11 cellular contexts compared by ENCODE assay signal in genomic region chr13:24038846-24039330, GRCh38.
DNase-seq lines count a peak whose midpoint lies in the region; TF ChIP-seq lines count a peak whose summit lies in the region.
"Had no signal": no experiment of that assay in that cellular context is flagged by ENCODE, and none has a peak within 500 bp of the region (broad histone marks: within the 10 kb centered on the region; RNA-seq: fewer than 3 reads in every experiment).

No MANE protein-coding gene starts in this region.

- H3K9me3 Mint-ChIP-seq in H9, result no peaks in the 10 kb centered on the region; a peak in 1 of 5 replicates

- H3K27me3 ChIP-seq in neuronal stem cell (ENCODE audit: control insufficient read depth in 3 of 3, insufficient read depth in 3 of 3, low read depth in 1 of 3, low read length in 3 of 3) (no peaks in the 10 kb centered on the region), testis (no peaks in the 10 kb centered on the region), H9 (ENCODE audit: insufficient read depth, low read length) (no peaks in the 10 kb centered on the region; the same call in 1 of the 2 replicates)
- H3K27me3 ChIP-seq: spleen, thyroid gland had no signal

- H4K5ac ChIP-seq in H9 (ENCODE audit: insufficient read length, low read depth, low read length), result no peak overlapping the region

- no peaks in the 10 kb centered on the region for H3K36me3 Mint-ChIP-seq in H9 (ENCODE audit: insufficient read depth in 1 of 3, low read depth in 3 of 3)

- no peak for TF ChIP-seq CTCF in epithelial cell of esophagus (IDR thresholded peaks at IDR 0.05; ENCODE audit: insufficient read depth, low read depth, low read length, missing control alignments)
- no peak for TF ChIP-seq CTCF in testis (IDR thresholded peaks at IDR 0.05)
- no peak for TF ChIP-seq CTCF in H9 (conservative IDR thresholded peaks at IDR 0.05)

- intact Hi-C loops in testis (cut with DNase I; ENCODE audit: low total_unique reads), result no loop called here

- H3T11ph ChIP-seq in H9 (ENCODE audit: low read length), result no peak overlapping the region

- no peak for TF ChIP-seq POLR2A in testis (IDR thresholded peaks at IDR 0.05)

- peaks cover 35 to 44% of the 10 kb centered on the region in 2 donors for H3K4me1 ChIP-seq in neuronal stem cell (ENCODE audit: control insufficient read depth in 2 of 2, insufficient read depth in 1 of 2, low read depth in 1 of 2, low read length in 2 of 2)
- H3K4me1 ChIP-seq in testis, result peaks cover 14% of the 10 kb centered on the region
- H3K4me1 ChIP-seq in H9 (ENCODE audit: insufficient read depth, low read length), result peaks cover 2% of the 10 kb centered on the region

- no peaks in the 10 kb centered on the region for H3K79me1 ChIP-seq in neuronal stem cell (ENCODE audit: low read depth, low read length)
- no peaks in the 10 kb centered on the region for H3K79me1 ChIP-seq in H9 (ENCODE audit: insufficient read depth, low read depth, low read length, poor library complexity, severe bottlenecking)

- H2BK15ac ChIP-seq in neuronal stem cell (ENCODE audit: low read length), result no peak overlapping the region
- H2BK15ac ChIP-seq in H9 (ENCODE audit: low read depth, low read length), result no peak overlapping the region

- H3K23ac ChIP-seq in neuronal stem cell (ENCODE audit: low read depth, low read length, poor library complexity) (no peak overlapping the region), H9 (ENCODE audit: insufficient read length, low read depth, low read length) (no peak overlapping the region)

- no peak overlapping the region for H2BK20ac ChIP-seq in H9 (ENCODE audit: low read depth, low read length, poor library complexity, severe bottlenecking)

- H3K27me3 Mint-ChIP-seq in H9 (ENCODE audit: low read depth), result peaks cover 69% of the 10 kb centered on the region

- H3K9ac ChIP-seq in neuronal stem cell (ENCODE audit: low read depth, low read length, poor library complexity), result no peak overlapping the region
- H3K9ac ChIP-seq in H9 (ENCODE audit: extremely low read depth, insufficient read length, low read length), result no peak overlapping the region

- H3K18ac ChIP-seq in neuronal stem cell (ENCODE audit: low read length) (no peak overlapping the region), H9 (ENCODE audit: insufficient read length, low read depth, low read length) (no peak overlapping the region)

- DNase-seq in COLO668 (lab: John Stamatoyannopoulos, UW; ENCODE audit: unreplicated experiment), result peak; percentile 57
- DNase-seq in NCI-H146 (lab: John Stamatoyannopoulos, UW), result peak; percentile 70
- DNase-seq in epithelial cell of esophagus (ENCODE audit: low read depth), result peak; percentile 37
- DNase-seq in neuronal stem cell (ENCODE audit: low spot score), result no peak
- DNase-seq in testis, result no peak
- no peak for DNase-seq in H9
- no peak for DNase-seq in SIG-M5 (lab: John Stamatoyannopoulos, UW)
- DNase-seq in iPS-NIHi11 (ENCODE audit: low spot score), result no peak
- DNase-seq: activated effector memory CD4-positive, alpha-beta T cell treated with Interleukin-2 at 50 U/mL for 16 hours; spleen; thyroid gland had no signal

- no peaks in the 10 kb centered on the region for H3K9me3 ChIP-seq in neuronal stem cell (replicated peaks in 1 of 2; ENCODE audit: control insufficient read depth in 2 of 2, insufficient read depth in 1 of 2, low read depth in 1 of 2, low read length in 2 of 2)
- H3K9me3 ChIP-seq in testis, result no peaks in the 10 kb centered on the region
- no peaks in the 10 kb centered on the region for H3K9me3 ChIP-seq in H9 (ENCODE audit: control insufficient read depth, low read depth, low read length)
- H3K9me3 ChIP-seq: spleen, thyroid gland had no signal

- H2BK5ac ChIP-seq in neuronal stem cell (ENCODE audit: low read length) (no peak overlapping the region), H9 (ENCODE audit: insufficient read length, low read length) (no peak overlapping the region)

- H3K4me3 ChIP-seq in epithelial cell of esophagus (ENCODE audit: low read length) (no peak overlapping the region), neuronal stem cell (ENCODE audit: low read length in 2 of 2) (no peak overlapping the region), testis (no peak overlapping the region)
- H3K4me3 ChIP-seq: spleen, thyroid gland had no signal

- no peaks in the 10 kb centered on the region for H3K79me2 ChIP-seq in H9 (ENCODE audit: insufficient read depth, low read length)

- H3K27ac Mint-ChIP-seq in H9, result no peak overlapping the region

- no CpG with 5 or more reads among the region's 3 CpGs for whole genome bisulfite sequencing in neuronal stem cell (ENCODE audit: extremely low coverage in 2 of 2, insufficient read length in 2 of 2, insufficient replicate concordance in 1 of 2), 2 donors
- 43 to 49% methylated on average over 3 of the region's 3 CpGs for WGBS in testis, 2 donors
- WGBS in H9 (ENCODE audit: extremely low coverage, insufficient read length, low lambda C conversion rate), result no CpG with 5 or more reads among the region's 3 CpGs

- H3K56ac ChIP-seq in H9 (ENCODE audit: insufficient read length, low read depth, low read length), result no peak overlapping the region

- H4K8ac ChIP-seq in neuronal stem cell (ENCODE audit: low read depth, low read length), result no peak overlapping the region
- no peak overlapping the region for H4K8ac ChIP-seq in H9 (replicated peaks; ENCODE audit: insufficient read length, low read depth, low read length)

- H4K20me1 ChIP-seq in H9 (ENCODE audit: control insufficient read depth, insufficient read depth, insufficient read length), result no peaks in the 10 kb centered on the region

- H2BK12ac ChIP-seq in neuronal stem cell (ENCODE audit: low read length) (no peak overlapping the region), H9 (ENCODE audit: insufficient read length, low read depth, low read length) (no peak overlapping the region)

- H3K4me3 Mint-ChIP-seq in H9, result no peak overlapping the region

- H3K4me2 ChIP-seq in neuronal stem cell (ENCODE audit: insufficient read depth, low read length, poor library complexity, severe bottlenecking) (no peak overlapping the region), H9 (ENCODE audit: insufficient read depth, insufficient read length, low read length) (no peak overlapping the region)

- peaks cover 33 to 41% of the 10 kb centered on the region in 2 experiments for H3K4me1 Mint-ChIP-seq in H9

- H3K27ac ChIP-seq in neuronal stem cell (replicated peaks; ENCODE audit: low read length), result peak overlapping the region; percentile 34
- no peak overlapping the region for H3K27ac ChIP-seq in testis
- no peak overlapping the region for H3K27ac ChIP-seq in H9 (ENCODE audit: insufficient read length, low read depth, low read length)
- H3K27ac ChIP-seq: spleen, thyroid gland had no signal

- no peak overlapping the region for H2BK120ac ChIP-seq in neuronal stem cell (ENCODE audit: low read depth, low read length)
- H2BK120ac ChIP-seq in H9 (ENCODE audit: low read depth, low read length, poor library complexity, severe bottlenecking), result no peak overlapping the region

- no peak overlapping the region for H3K14ac ChIP-seq in neuronal stem cell (ENCODE audit: low read length)
- H3K14ac ChIP-seq in H9 (ENCODE audit: insufficient read depth, low read length), result no peak overlapping the region

- H2AFZ ChIP-seq in neuronal stem cell (ENCODE audit: low read length), result no peak overlapping the region
- no peak overlapping the region for H2AFZ ChIP-seq in H9 (ENCODE audit: low read length)

- H3K23me2 ChIP-seq in H9 (ENCODE audit: insufficient read length, low read depth, low read length, poor library complexity, severe bottlenecking), result no peaks in the 10 kb centered on the region

- H4K91ac ChIP-seq in neuronal stem cell (ENCODE audit: low read depth, low read length, poor library complexity) (no peak overlapping the region), H9 (ENCODE audit: insufficient read length, low read depth, low read length) (no peak overlapping the region)

- H2AK5ac ChIP-seq in neuronal stem cell (ENCODE audit: low read depth, low read length), result no peak overlapping the region
- no peak overlapping the region for H2AK5ac ChIP-seq in H9 (ENCODE audit: insufficient read length, low read length)

- H3K4ac ChIP-seq in neuronal stem cell (ENCODE audit: low read length) (no peak overlapping the region), H9 (ENCODE audit: low read depth, low read length) (no peak overlapping the region)

- H3K36me3 ChIP-seq in neuronal stem cell (replicated peaks in 1 of 2; ENCODE audit: control insufficient read depth in 2 of 2, insufficient read depth in 2 of 2, low read length in 2 of 2), result no peaks in the 10 kb centered on the region
- H3K36me3 ChIP-seq in testis (ENCODE audit: low read depth, missing control alignments), result no peaks in the 10 kb centered on the region
- H3K36me3 ChIP-seq: spleen, thyroid gland had no signal

Comparison
In these comparisons a context has a peak if more than half of its experiments do, and no peak if none do; other contexts are left out.
1. DNase-seq: peak in COLO668 (single experiment), NCI-H146 (single experiment) and epithelial cell of esophagus (single experiment); none in neuronal stem cell (single experiment), testis (single experiment), H9 (single experiment), SIG-M5 (single experiment) and iPS-NIHi11 (single experiment).